Comparison of ENCODE assay signal across 8 cellular contexts in genomic region chr17:7482742-7483088, GRCh38. TPM values are rescaled to one million over a fixed set of nuclear protein-coding genes. Genes with fewer than 3 reads are reported as not detected.
DNase-seq lines count a peak whose midpoint lies in the region; ATAC-seq and TF ChIP-seq lines count a peak whose summit lies in the region.
"Not testable (repeated sequence)": the region's sequence is repeated elsewhere in the genome, so short reads cannot be mapped to it uniquely, and the experiment has no call there.

No MANE protein-coding gene starts in this region.

- H3K9me3 Mint-ChIP-seq in T-helper 2 cell treated with Interferon-gamma antibody and Interleukin-4, amounts not matched to agents 5 μg/mL and 100 μg/mL, for 36 hours = not testable (repeated sequence)

- H3K27me3 Mint-ChIP-seq in T-helper 2 cell treated with Interferon-gamma antibody and Interleukin-4, amounts not matched to agents 5 μg/mL and 100 μg/mL, for 36 hours (ENCODE audit: low read depth) = not testable (repeated sequence)

- intact Hi-C loops in left lung (cut with DNase I) = not testable (repeated sequence)

- peaks cover 62 to 72% (median 71%) of the 10 kb centered on the region in 10 experiments for H3K4me1 ChIP-seq in BLaER1 treated with 17β-estradiol and CSF1 and Interleukin-3, amounts not matched to agents 10 nM and 100 nM
- H3K4me1 ChIP-seq in HUES64 (ENCODE audit: insufficient read depth, low read length) (peaks cover 21% of the 10 kb centered on the region; the same call in 1 of the 2 replicates), left lung (peaks cover 28 to 56% of the 10 kb centered on the region in 2 donors), neuronal stem cell (ENCODE audit: control insufficient read depth in 2 of 2, insufficient read depth in 1 of 2, low read depth in 1 of 2, low read length in 2 of 2) (peaks cover 25 to 31% of the 10 kb centered on the region in 2 donors), subcutaneous abdominal adipose tissue (ENCODE audit: control insufficient read depth in 5 of 5, insufficient read depth in 5 of 5, low read length in 5 of 5) (peaks cover 14 to 66% (median 60%) of the 10 kb centered on the region in 5 donors)

- H4K8ac ChIP-seq in neuronal stem cell (ENCODE audit: low read depth, low read length) = peak overlapping the region; percentile 72

- H3K27ac Mint-ChIP-seq in T-helper 2 cell treated with Interferon-gamma antibody and Interleukin-4, amounts not matched to agents 5 μg/mL and 100 μg/mL, for 36 hours = peak overlapping the region; percentile 100

- peak overlapping the region; percentile 87 to 100 (median 98) for H3K9ac ChIP-seq in BLaER1 treated with 17β-estradiol and CSF1 and Interleukin-3, amounts not matched to agents 10 nM and 100 nM
- H3K9ac ChIP-seq in HUES64 (ENCODE audit: low read depth, low read length) (peak overlapping the region; percentile 97; the same call in 1 of the 2 replicates), subcutaneous abdominal adipose tissue (ENCODE audit: low read length in 5 of 5) (peak overlapping the region in 4 of 5 donors; percentile 77 to 95 (median 90))
- not testable (repeated sequence) for H3K9ac ChIP-seq in neuronal stem cell (ENCODE audit: low read depth, low read length, poor library complexity)

- peak overlapping the region; percentile 96 for H2AFZ ChIP-seq in neuronal stem cell (ENCODE audit: low read length)

- not testable (repeated sequence) for H2BK120ac ChIP-seq in neuronal stem cell (ENCODE audit: low read depth, low read length)

- not testable (repeated sequence) for H3K4ac ChIP-seq in neuronal stem cell (ENCODE audit: low read length)

- ATAC-seq in left lung = not testable (repeated sequence)

- H3K4me3 Mint-ChIP-seq in T-helper 2 cell treated with Interferon-gamma antibody and Interleukin-4, amounts not matched to agents 5 μg/mL and 100 μg/mL, for 36 hours = peak overlapping the region; percentile 95

- H3K18ac ChIP-seq in neuronal stem cell (ENCODE audit: low read length) = not testable (repeated sequence)

- not testable (repeated sequence) for TF ChIP-seq CTCF in epithelial cell of esophagus (IDR thresholded peaks at IDR 0.05; ENCODE audit: insufficient read depth, low read depth, low read length, missing control alignments); left lung (IDR thresholded peaks at IDR 0.05)

- peak overlapping the region; percentile 62 for H2BK15ac ChIP-seq in neuronal stem cell (ENCODE audit: low read length)

- WGBS in HUES64 = 82% methylated on average over 6 of the region's 6 CpGs
- WGBS in neuronal stem cell (ENCODE audit: extremely low coverage in 2 of 2, insufficient read length in 2 of 2, insufficient replicate concordance in 1 of 2), 2 donors = no CpG with 5 or more reads among the region's 6 CpGs

- H3K14ac ChIP-seq in neuronal stem cell (ENCODE audit: low read length) = not testable (repeated sequence)

- peaks cover 22% of the 10 kb centered on the region for H3K36me3 Mint-ChIP-seq in T-helper 2 cell treated with Interferon-gamma antibody and Interleukin-4, amounts not matched to agents 5 μg/mL and 100 μg/mL, for 36 hours (ENCODE audit: low read depth)

- H3K4me3 ChIP-seq in BLaER1 treated with 17β-estradiol and CSF1 and Interleukin-3, amounts not matched to agents 10 nM and 100 nM = peak overlapping the region; percentile 65 to 85 (median 77)
- H3K4me3 ChIP-seq in HUES64 (ENCODE audit: low read length) = peak overlapping the region; percentile 72
- peak overlapping the region; percentile 92 for H3K4me3 ChIP-seq in epithelial cell of esophagus (ENCODE audit: low read length)
- H3K4me3 ChIP-seq in left lung = peak overlapping the region in 1 of 2 donors; percentile 66
- H3K4me3 ChIP-seq in neuronal stem cell (ENCODE audit: low read length in 2 of 2) = peak overlapping the region in 1 of 2 donors; percentile 68
- peak overlapping the region in 4 of 5 donors; percentile 70 to 88 (median 78) for H3K4me3 ChIP-seq in subcutaneous abdominal adipose tissue (ENCODE audit: low read depth in 1 of 5, low read length in 5 of 5)

- H2BK12ac ChIP-seq in neuronal stem cell (ENCODE audit: low read length) = not testable (repeated sequence)

- H2AK5ac ChIP-seq in neuronal stem cell (ENCODE audit: low read depth, low read length) = peak overlapping the region; percentile 53

- not testable (repeated sequence) for H3K9me3 ChIP-seq in BLaER1 treated with 17β-estradiol and CSF1 and Interleukin-3, amounts not matched to agents 10 nM and 100 nM (replicated peaks in 1 of 11); HUES64 (ENCODE audit: insufficient read depth, low read depth, low read length); left lung; neuronal stem cell (replicated peaks in 1 of 2; ENCODE audit: control insufficient read depth in 2 of 2, insufficient read depth in 1 of 2, low read depth in 1 of 2, low read length in 2 of 2); subcutaneous abdominal adipose tissue (ENCODE audit: control insufficient read depth in 5 of 5, low read length in 5 of 5)

- H2BK5ac ChIP-seq in neuronal stem cell (ENCODE audit: low read length) = peak overlapping the region; percentile 14

- H3K23ac ChIP-seq in neuronal stem cell (ENCODE audit: low read depth, low read length, poor library complexity) = peak overlapping the region; percentile 80

- H3K27ac ChIP-seq in BLaER1 treated with 17β-estradiol and CSF1 and Interleukin-3, amounts not matched to agents 10 nM and 100 nM = peak overlapping the region; percentile 97 to 100 (median 99)
- H3K27ac ChIP-seq in HUES64 (ENCODE audit: low read depth, low read length) (peak overlapping the region; percentile 98; the same call in 1 of the 2 replicates), angular gyrus (ENCODE audit: low read depth, low read length) (peak overlapping the region; percentile 100), left lung (peak overlapping the region; percentile 98 to 100), neuronal stem cell (replicated peaks; ENCODE audit: low read length) (peak overlapping the region; percentile 97), subcutaneous abdominal adipose tissue (ENCODE audit: low read depth, low read length) (peak overlapping the region; percentile 99)

- peaks cover 42% of the 10 kb centered on the region for H3K4me1 Mint-ChIP-seq in T-helper 2 cell treated with Interferon-gamma antibody and Interleukin-4, amounts not matched to agents 5 μg/mL and 100 μg/mL, for 36 hours (ENCODE audit: low read depth)

- not testable (repeated sequence) for DNase-seq in T-helper 2 cell treated with Interferon-gamma antibody and Interleukin-4, amounts not matched to agents 5 μg/mL and 100 μg/mL, for 36 hours (ENCODE audit: low spot score); epithelial cell of esophagus (ENCODE audit: low read depth); left lung; neuronal stem cell (ENCODE audit: low spot score)

- H3K4me2 ChIP-seq in BLaER1 treated with 17β-estradiol and CSF1 and Interleukin-3, amounts not matched to agents 10 nM and 100 nM = peak overlapping the region; percentile 85 to 98 (median 95)
- not testable (repeated sequence) for H3K4me2 ChIP-seq in neuronal stem cell (ENCODE audit: insufficient read depth, low read length, poor library complexity, severe bottlenecking)

- H4K91ac ChIP-seq in neuronal stem cell (ENCODE audit: low read depth, low read length, poor library complexity) = peak overlapping the region; percentile 46

- peaks cover 37 to 42% (median 39%) of the 10 kb centered on the region in 11 experiments for H4K20me1 ChIP-seq in BLaER1 treated with 17β-estradiol and CSF1 and Interleukin-3, amounts not matched to agents 10 nM and 100 nM

- H3K79me1 ChIP-seq in neuronal stem cell (ENCODE audit: low read depth, low read length) = not testable (repeated sequence)

- not testable (repeated sequence) for H3K27me3 ChIP-seq in BLaER1 treated with 17β-estradiol and CSF1 and Interleukin-3, amounts not matched to agents 10 nM and 100 nM; HUES64 (ENCODE audit: insufficient read depth, low read length); left lung; neuronal stem cell (ENCODE audit: control insufficient read depth in 3 of 3, insufficient read depth in 3 of 3, low read depth in 1 of 3, low read length in 3 of 3); subcutaneous abdominal adipose tissue (ENCODE audit: control insufficient read depth in 5 of 5, insufficient read depth in 4 of 5, low read length in 5 of 5)

- H3K36me3 ChIP-seq in BLaER1 treated with 17β-estradiol and CSF1 and Interleukin-3, amounts not matched to agents 10 nM and 100 nM = peaks cover 0 to 22% (median 11%) of the 10 kb centered on the region in 11 experiments; a peak in 14 of 22 replicates
- H3K36me3 ChIP-seq in HUES64 (ENCODE audit: insufficient read depth, low read length); left lung; subcutaneous abdominal adipose tissue (ENCODE audit: control insufficient read depth in 5 of 5, insufficient read depth in 5 of 5, low read length in 5 of 5): not testable (repeated sequence)
- peaks cover 0 to 21% of the 10 kb centered on the region in 2 donors for H3K36me3 ChIP-seq in neuronal stem cell (replicated peaks in 1 of 2; ENCODE audit: control insufficient read depth in 2 of 2, insufficient read depth in 2 of 2, low read length in 2 of 2)

RNA-seq across cellular contexts. Expression of gene POLR2A, which starts 1.5 kb away (rescaled TPM):
- 68.7 TPM for polyA plus RNA-seq in HUES64 (2013, experiment 1 of 2)
- 73.1 TPM for polyA plus RNA-seq in HUES64 (2013, experiment 2 of 2)
- 100 to 1,000 TPM in 1 of 2 donors, 10 to 100 TPM in 1; 90.8 to 116 TPM for total RNA-seq in left lung
- polyA plus RNA-seq in neuronal stem cell (2013, experiment 1 of 2) = 40.1 TPM
- polyA plus RNA-seq in neuronal stem cell (2013, experiment 2 of 2) = 39.2 TPM

RNA-seq across cellular contexts. Expression of gene SLC35G6, which starts 1.5 kb away (rescaled TPM):
- polyA plus RNA-seq in HUES64 (2013, experiment 1 of 2) = not detected
- polyA plus RNA-seq in HUES64 (2013, experiment 2 of 2) = not detected
- not detected for total RNA-seq in left lung
- 0.03 TPM for polyA plus RNA-seq in neuronal stem cell (2013, experiment 1 of 2)
- not detected for polyA plus RNA-seq in neuronal stem cell (2013, experiment 2 of 2)

RNA-seq across cellular contexts. Expression of gene ZBTB4, which starts 3.3 kb away (rescaled TPM):
- 7.1 TPM for polyA plus RNA-seq in HUES64 (2013, experiment 1 of 2)
- 8.7 TPM for polyA plus RNA-seq in HUES64 (2013, experiment 2 of 2)
- total RNA-seq in left lung = 10 to 100 TPM; 46.2 to 63.2 TPM
- 12.7 TPM for polyA plus RNA-seq in neuronal stem cell (2013, experiment 1 of 2)
- polyA plus RNA-seq in neuronal stem cell (2013, experiment 2 of 2) = 12.7 TPM

RNA-seq across cellular contexts. Expression of gene CHRNB1, which starts 37.9 kb away (rescaled TPM):
- polyA plus RNA-seq in HUES64 (2013, experiment 1 of 2) = 6.6 TPM
- 9.4 TPM for polyA plus RNA-seq in HUES64 (2013, experiment 2 of 2)
- total RNA-seq in left lung = 10 to 100 TPM; 10.6 to 12.1 TPM
- 9.9 TPM for polyA plus RNA-seq in neuronal stem cell (2013, experiment 1 of 2)
- polyA plus RNA-seq in neuronal stem cell (2013, experiment 2 of 2) = 11.1 TPM

RNA-seq across cellular contexts. Expression of gene FGF11, which starts 43.4 kb away (rescaled TPM):
- 8.2 TPM for polyA plus RNA-seq in HUES64 (2013, experiment 1 of 2)
- polyA plus RNA-seq in HUES64 (2013, experiment 2 of 2) = 11.3 TPM
- 1 to 10 TPM in 1 of 2 donors, under 1 TPM in 1; 0.97 to 1.7 TPM for total RNA-seq in left lung
- 5.1 TPM for polyA plus RNA-seq in neuronal stem cell (2013, experiment 1 of 2)
- polyA plus RNA-seq in neuronal stem cell (2013, experiment 2 of 2) = 4.3 TPM
